ENCODE assay signal across 22 cellular contexts in genomic region chr1:174352883-174353608, GRCh38.
"Had no signal": no experiment of that assay in that cellular context is flagged by ENCODE, and none has a peak within 500 bp of the region (broad histone marks: within the 10 kb centered on the region; RNA-seq: fewer than 3 reads in every experiment).

No MANE protein-coding gene starts in this region.

- H3K36me3 ChIP-seq: adrenal gland, esophagus muscularis mucosa, gastrocnemius medialis, transverse colon had no signal

- DNase-seq: activated B cell treated with CpG ODN at 0.5 μM for 24 hours; activated CD4-positive, alpha-beta T cell treated with anti-CD3 and anti-CD28 coated beads for 36 hours; activated CD4-positive, alpha-beta T cell treated with anti-CD3 and anti-CD28 coated beads, Interleukin-2, amount 50 U/mL, for 4 hours; activated CD8-positive, alpha-beta memory T cell treated with anti-CD3 and anti-CD28 coated beads for 24 hours; activated CD8-positive, alpha-beta memory T cell treated with anti-CD3 and anti-CD28 coated beads, Interleukin-2, amount 50 U/mL, for 4 hours; activated T-cell treated with anti-CD3 and anti-CD28 coated beads, Interleukin-2, amount 50 U/mL, for 24 hours; adrenal gland; cerebellar nuclear complex; gastrocnemius medialis; head of caudate nucleus; islet precursor cell; naive thymus-derived CD4-positive, alpha-beta T cell; stimulated activated CD4-positive, alpha-beta T cell treated with anti-CD3 and anti-CD28 coated beads, Interleukin-12 subunit alpha, Interleukin-12 subunit beta, amount 100 ng/mL, for 4 hours; stimulated activated CD4-positive, alpha-beta T cell treated with anti-CD3 and anti-CD28 coated beads, Interleukin-1b, Interleukin-23, amount 100 ng/mL, for 48 hours; T1000; transverse colon had no signal

- H3K4me1 ChIP-seq: adrenal gland, gastrocnemius medialis, transverse colon had no signal

- H3K27ac Mint-ChIP-seq: activated B cell treated with CpG ODN at 0.5 μM for 24 hours; activated CD4-positive, alpha-beta T cell treated with anti-CD3 and anti-CD28 coated beads for 36 hours; activated naive CD8-positive, alpha-beta T cell; activated T-cell treated with anti-CD3 and anti-CD28 coated beads, Interleukin-2, amount 50 U/mL, for 24 hours; naive thymus-derived CD4-positive, alpha-beta T cell; T-helper 1 cell treated with Interleukin-12 subunit alpha and Interleukin-12 subunit beta and Interleukin-4 antibody, amounts not matched to agents 30 μg/mL and 1 μg/mL, for 36 hours had no signal

- H3K27me3 ChIP-seq: adrenal gland, esophagus muscularis mucosa, gastrocnemius medialis, transverse colon had no signal

- H3K27ac ChIP-seq: adrenal gland, coronary artery, esophagus muscularis mucosa, gastrocnemius medialis, transverse colon had no signal

- H3K4me1 Mint-ChIP-seq: activated CD4-positive, alpha-beta T cell treated with anti-CD3 and anti-CD28 coated beads for 36 hours; activated T-helper 17 cell treated with anti-CD3 and anti-CD28 coated beads, Interleukin-2, amount 50 U/mL, for 72 hours had no signal

- H3K9me3 Mint-ChIP-seq: activated B cell treated with CpG ODN at 0.5 μM for 24 hours; activated T-cell treated with anti-CD3 and anti-CD28 coated beads, Interleukin-2, amount 50 U/mL, for 24 hours had no signal

- H3K4me3 Mint-ChIP-seq: activated B cell treated with CpG ODN at 0.5 μM for 24 hours; activated CD4-positive, alpha-beta T cell treated with anti-CD3 and anti-CD28 coated beads for 36 hours; activated naive CD8-positive, alpha-beta T cell; activated T-cell treated with anti-CD3 and anti-CD28 coated beads, Interleukin-2, amount 50 U/mL, for 24 hours; activated T-helper 17 cell treated with anti-CD3 and anti-CD28 coated beads, Interleukin-2, amount 50 U/mL, for 72 hours; naive thymus-derived CD4-positive, alpha-beta T cell; T-helper 1 cell treated with Interleukin-12 subunit alpha and Interleukin-12 subunit beta and Interleukin-4 antibody, amounts not matched to agents 30 μg/mL and 1 μg/mL, for 36 hours had no signal

- ATAC-seq: activated CD4-positive, alpha-beta T cell treated with anti-CD3 and anti-CD28 coated beads for 36 hours; activated T-helper 17 cell treated with anti-CD3 and anti-CD28 coated beads, Interleukin-2, amount 50 U/mL, for 72 hours; gastrocnemius medialis; naive thymus-derived CD4-positive, alpha-beta T cell had no signal

- H3K9me3 ChIP-seq: adrenal gland, esophagus muscularis mucosa, gastrocnemius medialis had no signal

- H3K4me3 ChIP-seq: adrenal gland, coronary artery, esophagus muscularis mucosa, gastrocnemius medialis, lung, transverse colon had no signal
